ENCODE assay signal across 17 cellular contexts in the genomic region with DNA sequence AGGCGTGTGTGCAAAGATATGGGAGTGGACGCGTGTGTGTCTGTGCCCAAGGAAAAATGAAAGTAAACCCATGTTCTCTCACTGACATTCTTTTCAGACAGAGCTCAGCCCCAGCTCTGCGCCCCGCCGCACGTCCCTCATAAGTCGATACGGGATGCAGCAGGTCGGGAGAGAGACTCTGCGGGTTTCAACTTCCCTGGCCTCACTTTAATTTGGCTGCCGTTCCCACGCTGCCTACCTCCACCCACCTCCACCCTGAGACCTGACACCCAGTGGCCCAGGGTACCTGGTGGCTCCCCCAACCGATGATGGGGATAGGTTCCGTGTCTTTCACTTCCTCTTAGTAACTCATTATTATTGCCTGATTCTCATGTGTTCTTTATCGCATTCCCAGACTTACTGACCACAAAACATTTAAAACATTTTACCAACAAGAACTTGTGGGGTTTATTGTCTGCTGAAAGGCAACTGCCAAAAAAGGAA. TPM values are rescaled to one million over a fixed set of nuclear protein-coding genes. Genes with fewer than 3 reads are reported as not detected.
A peak's percentile ranks its signal among the peaks of the same experiment; 100 is the strongest.
DNase-seq lines count a peak whose midpoint lies in the region; ATAC-seq, FAIRE-seq and TF ChIP-seq lines count a peak whose summit lies in the region.
"Had no signal": no experiment of that assay in that cellular context is flagged by ENCODE, and none has a peak within 500 bp of the region (broad histone marks: within the 10 kb centered on the region; RNA-seq: fewer than 3 reads in every experiment).

No MANE protein-coding gene starts in this region.

- peaks cover 77% of the 10 kb centered on the region for H3K27me3 ChIP-seq in adipocyte (replicated peaks; ENCODE audit: control insufficient read depth, insufficient read depth, low read length)
- H3K27me3 ChIP-seq: Peyer's patch had no signal

- no peaks in the 10 kb centered on the region for H3K9me3 Mint-ChIP-seq in activated T-cell treated with anti-CD3 and anti-CD28 coated beads, Interleukin-2, amount 50 U/mL, for 72 hours
- H3K9me3 Mint-ChIP-seq: activated T-helper 1 cell treated with anti-CD3 and anti-CD28 coated beads, Interleukin-12 subunit alpha, Interleukin-12 subunit beta, Interleukin-2, Interleukin-4 antibody, amounts not matched to agents 30 ng/mL and 10 ng/mL and 1 ng/mL, durations not matched to agents 14 hours and 24 hours and 36 hours; endodermal cell; neural progenitor cell had no signal

- H3K36me3 ChIP-seq in adipocyte (ENCODE audit: control insufficient read depth, insufficient read depth, low read length, severe bottlenecking) = no peaks in the 10 kb centered on the region
- H3K36me3 ChIP-seq: heart left ventricle, neural progenitor cell, Peyer's patch had no signal

- no peaks in the 10 kb centered on the region for H3K4me1 Mint-ChIP-seq in activated T-cell treated with anti-CD3 and anti-CD28 coated beads, Interleukin-2, amount 50 U/mL, for 72 hours (ENCODE audit: low read depth)
- H3K4me1 Mint-ChIP-seq: brain, endodermal cell had no signal

- peak overlapping the region; percentile 14 for H3K4me3 ChIP-seq in adipocyte (ENCODE audit: low read length)
- H3K4me3 ChIP-seq: heart left ventricle, neural progenitor cell had no signal

- H3K27ac Mint-ChIP-seq in activated T-cell treated with anti-CD3 and anti-CD28 coated beads, Interleukin-2, amount 50 U/mL, for 72 hours = no peak overlapping the region
- H3K27ac Mint-ChIP-seq: activated T-helper 1 cell treated with anti-CD3 and anti-CD28 coated beads, Interleukin-12 subunit alpha, Interleukin-12 subunit beta, Interleukin-2, Interleukin-4 antibody, amounts not matched to agents 30 ng/mL and 10 ng/mL and 1 ng/mL, durations not matched to agents 14 hours and 24 hours and 36 hours; endodermal cell; neural progenitor cell; T-helper 17 cell had no signal

- TF ChIP-seq POLR2A in GM12891 (IDR thresholded peaks at IDR 0.05; ENCODE audit: low read depth, low read length) = no peak

- H3K4me3 Mint-ChIP-seq in activated T-cell treated with anti-CD3 and anti-CD28 coated beads, Interleukin-2, amount 50 U/mL, for 72 hours = no peak overlapping the region
- H3K4me3 Mint-ChIP-seq: activated T-helper 1 cell treated with anti-CD3 and anti-CD28 coated beads, Interleukin-12 subunit alpha, Interleukin-12 subunit beta, Interleukin-2, Interleukin-4 antibody, amounts not matched to agents 30 ng/mL and 10 ng/mL and 1 ng/mL, durations not matched to agents 14 hours and 24 hours and 36 hours; endodermal cell; neural progenitor cell; T-helper 17 cell had no signal

- no peak for DNase-seq in GM12891 (ENCODE audit: insufficient read length, low spot score)
- peak; percentile 24 for DNase-seq in adipocyte (ENCODE audit: low read depth)
- peak; percentile 22 for DNase-seq in kidney glomerular epithelial cell (lab: John Stamatoyannopoulos, UW)
- DNase-seq in urothelium cell line (ENCODE audit: low spot score) = peak; percentile 43
- no peak for DNase-seq in activated T-cell treated with anti-CD3 and anti-CD28 coated beads, Interleukin-2, amount 50 U/mL, for 72 hours
- DNase-seq in NCI-H1930 (lab: John Stamatoyannopoulos, UW) = no peak
- DNase-seq: activated CD4-positive, alpha-beta T cell treated with anti-CD3 and anti-CD28 coated beads for 48 hours; endodermal cell; NCI-H1105; Peyer's patch; stimulated activated CD4-positive, alpha-beta T cell treated with anti-CD3 and anti-CD28 coated beads, Interleukin-12 subunit alpha, Interleukin-12 subunit beta, amount 100 ng/mL, for 4 hours; T-helper 17 cell had no signal

- H3K27me3 Mint-ChIP-seq in activated T-cell treated with anti-CD3 and anti-CD28 coated beads, Interleukin-2, amount 50 U/mL, for 72 hours (ENCODE audit: low read depth) = peaks cover 67% of the 10 kb centered on the region

- H3K36me3 Mint-ChIP-seq in activated T-cell treated with anti-CD3 and anti-CD28 coated beads, Interleukin-2, amount 50 U/mL, for 72 hours (ENCODE audit: insufficient read depth in 2 of 2) = no peaks in the 10 kb centered on the region
- H3K36me3 Mint-ChIP-seq: brain, neural progenitor cell had no signal

- FAIRE-seq in GM12891 (lab: Jason Lieb, UNC) (peak; percentile 40), urothelium cell line (lab: Jason Lieb, UNC) (no peak)

- H3K9ac ChIP-seq in adipocyte (ENCODE audit: low read length) = no peak overlapping the region
- H3K9ac ChIP-seq: neural progenitor cell had no signal

- H3K9me3 ChIP-seq in adipocyte (ENCODE audit: control insufficient read depth, low read length) = no peaks in the 10 kb centered on the region
- H3K9me3 ChIP-seq: heart left ventricle, Peyer's patch had no signal

- ATAC-seq in activated T-cell treated with anti-CD3 and anti-CD28 coated beads, Interleukin-2, amount 50 U/mL, for 72 hours (replicated peaks in 1 of 2) = no peak
- no peak for ATAC-seq in HG03571 (IDR thresholded peaks at IDR 0.05; ENCODE audit: unreplicated experiment)
- ATAC-seq: heart left ventricle, T-helper 17 cell had no signal

- H3K4me1 ChIP-seq in adipocyte (ENCODE audit: control insufficient read depth, insufficient read depth, low read length) = no peaks in the 10 kb centered on the region

TF ChIP-seq in GM12891, 5 proteins besides CTCF, POLR2A, EP300 and RAD21:
- peak; percentile 86 for TF ChIP-seq SPI1 (IDR thresholded peaks at IDR 0.05; ENCODE audit: low read depth, low read length)
- no peak for TF ChIP-seq POU2F2 (IDR thresholded peaks at IDR 0.05; ENCODE audit: low read depth, low read length)
- no peak for TF ChIP-seq PAX5 (IDR thresholded peaks at IDR 0.05; ENCODE audit: insufficient read depth, low read length, severe bottlenecking)
- TF ChIP-seq POLR2AphosphoS5 (IDR thresholded peaks at IDR 0.05; ENCODE audit: low read depth, low read length) = no peak
- no peak for TF ChIP-seq TAF1 (IDR thresholded peaks at IDR 0.05; ENCODE audit: low read depth, low read length)

RNA-seq across cellular contexts. Expression of a gene that starts 19.4 kb away (rescaled TPM):
- 4.1 TPM for polyA plus RNA-seq in GM12891 (2012; ENCODE audit: low read depth, missing spikeins)
- not detected for total RNA-seq in activated T-cell treated with anti-CD3 and anti-CD28 coated beads, Interleukin-2, amount 50 U/mL, for 72 hours
- total RNA-seq: activated T-helper 1 cell treated with anti-CD3 and anti-CD28 coated beads, Interleukin-12 subunit alpha, Interleukin-12 subunit beta, Interleukin-2, Interleukin-4 antibody, amounts not matched to agents 30 ng/mL and 10 ng/mL and 1 ng/mL, durations not matched to agents 14 hours and 24 hours and 36 hours; Peyer's patch; T-helper 17 cell had no signal

Comparison
In these comparisons a context has a peak if more than half of its experiments do, and no peak if none do; other contexts are left out.
1. DNase-seq: peak in adipocyte (single experiment), kidney glomerular epithelial cell (single experiment) and urothelium cell line (single experiment); none in GM12891 (single experiment), activated T-cell treated with anti-CD3 and anti-CD28 coated beads, Interleukin-2, amount 50 U/mL, for 72 hours (0 of 2) and NCI-H1930 (0 of 2).